8 cellular contexts compared by ENCODE assay signal in the genomic region with DNA sequence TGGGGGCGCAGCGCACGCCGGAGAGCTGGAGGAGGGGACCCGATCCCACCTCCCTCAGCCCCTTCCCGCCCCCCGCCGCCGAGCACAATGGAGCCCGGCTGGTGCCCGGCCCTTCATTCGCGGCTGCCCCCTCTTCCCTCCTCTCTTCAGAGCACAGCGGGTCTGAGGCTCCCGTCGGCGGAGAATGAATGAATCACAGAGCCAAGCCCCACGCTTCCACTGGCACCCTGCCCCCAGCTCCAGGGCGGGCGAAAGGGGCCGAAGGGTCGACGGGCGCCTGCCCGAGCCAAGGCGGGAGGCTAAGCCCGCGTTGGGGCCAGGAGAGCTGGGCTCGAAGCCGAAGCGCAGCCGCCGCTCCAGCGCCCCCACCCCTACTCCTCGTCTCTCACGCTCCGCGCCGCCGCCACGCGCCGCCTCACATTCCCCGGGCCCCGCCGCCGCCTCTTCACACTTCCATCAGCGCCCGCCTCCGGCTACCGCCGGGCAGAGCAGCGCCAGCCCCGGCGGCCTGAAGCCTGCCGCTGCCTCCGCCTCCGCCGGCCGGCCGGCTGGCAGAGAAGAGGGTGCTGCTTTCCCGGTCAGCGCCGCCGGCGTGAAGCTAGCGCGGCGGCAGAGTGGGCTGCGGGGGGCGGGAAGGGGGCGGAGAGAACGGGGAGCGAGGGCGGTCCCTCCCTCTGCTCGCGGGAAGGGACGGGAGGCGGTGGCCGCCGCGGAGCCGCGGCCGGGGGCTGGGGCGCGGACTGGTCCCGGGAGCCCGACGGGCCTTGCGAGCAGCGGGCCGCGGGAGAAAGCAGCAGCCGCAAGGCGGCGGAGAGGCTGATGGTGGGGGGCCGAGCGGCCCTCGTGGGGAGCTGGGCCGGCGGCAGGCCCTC. TPM values are rescaled to one million over a fixed set of nuclear protein-coding genes. Genes with fewer than 3 reads are reported as not detected.
DNase-seq lines count a peak whose midpoint lies in the region; ATAC-seq lines count a peak whose summit lies in the region.

A gene with protein sequence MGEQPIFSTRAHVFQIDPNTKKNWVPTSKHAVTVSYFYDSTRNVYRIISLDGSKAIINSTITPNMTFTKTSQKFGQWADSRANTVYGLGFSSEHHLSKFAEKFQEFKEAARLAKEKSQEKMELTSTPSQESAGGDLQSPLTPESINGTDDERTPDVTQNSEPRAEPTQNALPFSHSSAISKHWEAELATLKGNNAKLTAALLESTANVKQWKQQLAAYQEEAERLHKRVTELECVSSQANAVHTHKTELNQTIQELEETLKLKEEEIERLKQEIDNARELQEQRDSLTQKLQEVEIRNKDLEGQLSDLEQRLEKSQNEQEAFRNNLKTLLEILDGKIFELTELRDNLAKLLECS (minus strand): TSS at position 616 of the 872 bp plus-strand sequence. CDS start 1,360 bp downstream, outside the sequence.

- peak; percentile 61 for DNase-seq in GM19238 (ENCODE audit: insufficient read length, low spot score)
- DNase-seq in NCI-H82 treated with DMSO at 0.1 percent for 48 hours (lab: John Stamatoyannopoulos, UW; ENCODE audit: unreplicated experiment), result peak; percentile 24
- peak; percentile 73 for DNase-seq in activated CD8-positive, alpha-beta memory T cell treated with anti-CD3 and anti-CD28 coated beads, Interleukin-2, amount 10 ng/mL, durations not matched to agents 7 days and 5 days
- DNase-seq in effector memory CD8-positive, alpha-beta T cell, result peak; percentile 63 to 72 (median 69)
- DNase-seq in stimulated activated CD8-positive, alpha-beta memory T cell treated with anti-CD3 and anti-CD28 coated beads, Interleukin-15, amount 100 ng/mL, for 4 hours (ENCODE audit: low read depth in 2 of 2), result peak; percentile 51 to 74

- peak within 1 kb of the TSS; percentile 91 for H3K4me3 Mint-ChIP-seq in activated CD8-positive, alpha-beta memory T cell treated with anti-CD3 and anti-CD28 coated beads, Interleukin-2, amount 10 ng/mL, durations not matched to agents 7 days and 5 days
- H3K4me3 Mint-ChIP-seq in effector memory CD8-positive, alpha-beta T cell, result peak within 1 kb of the TSS; percentile 94

- H3K4me3 ChIP-seq in BLaER1 (peak within 1 kb of the TSS; percentile 89), mesodermal cell (ENCODE audit: extremely low read depth, insufficient read depth, low read length, poor library complexity, severe bottlenecking) (peak within 1 kb of the TSS; percentile 76)

- no peaks in the 10 kb centered on the region for H3K9me3 Mint-ChIP-seq in activated CD8-positive, alpha-beta memory T cell treated with anti-CD3 and anti-CD28 coated beads, Interleukin-2, amount 10 ng/mL, durations not matched to agents 7 days and 5 days (ENCODE audit: low read depth)
- H3K9me3 Mint-ChIP-seq in effector memory CD8-positive, alpha-beta T cell, result no peaks in the 10 kb centered on the region

- peak within 1 kb of the TSS; percentile 94 for H3K27ac Mint-ChIP-seq in activated CD8-positive, alpha-beta memory T cell treated with anti-CD3 and anti-CD28 coated beads, Interleukin-2, amount 10 ng/mL, durations not matched to agents 7 days and 5 days
- peak within 1 kb of the TSS; percentile 98 to 99 for H3K27ac Mint-ChIP-seq in effector memory CD8-positive, alpha-beta T cell

- H3K36me3 Mint-ChIP-seq in activated CD8-positive, alpha-beta memory T cell treated with anti-CD3 and anti-CD28 coated beads, Interleukin-2, amount 10 ng/mL, durations not matched to agents 7 days and 5 days, result peaks cover 1% of the 10 kb centered on the region
- peaks cover 18% of the 10 kb centered on the region for H3K36me3 Mint-ChIP-seq in effector memory CD8-positive, alpha-beta T cell (ENCODE audit: insufficient read depth)

- no peaks in the 10 kb centered on the region for H3K9me3 ChIP-seq in BLaER1
- no peaks in the 10 kb centered on the region for H3K9me3 ChIP-seq in mesodermal cell (ENCODE audit: control insufficient read depth, low read length)

- no peaks in the 10 kb centered on the region for H3K27me3 ChIP-seq in BLaER1

- H3K36me3 ChIP-seq in BLaER1 (no peaks in the 10 kb centered on the region), mesodermal cell (ENCODE audit: control insufficient read depth, insufficient read depth, low read length) (no peaks in the 10 kb centered on the region)

- H4K20me1 ChIP-seq in BLaER1, result peaks cover 22% of the 10 kb centered on the region

- ATAC-seq in HG03378 (IDR thresholded peaks at IDR 0.05; ENCODE audit: unreplicated experiment), result peak; percentile 28
- peak; percentile 78 for ATAC-seq in activated CD8-positive, alpha-beta memory T cell treated with anti-CD3 and anti-CD28 coated beads, Interleukin-2, amount 10 ng/mL, durations not matched to agents 7 days and 5 days
- ATAC-seq in effector memory CD8-positive, alpha-beta T cell (replicated peaks), result peak; percentile 69

- H3K4me1 Mint-ChIP-seq in activated CD8-positive, alpha-beta memory T cell treated with anti-CD3 and anti-CD28 coated beads, Interleukin-2, amount 10 ng/mL, durations not matched to agents 7 days and 5 days, result peaks cover 22% of the 10 kb centered on the region
- peaks cover 13 to 15% of the 10 kb centered on the region in 2 donors for H3K4me1 Mint-ChIP-seq in effector memory CD8-positive, alpha-beta T cell (ENCODE audit: low read depth in 2 of 2)

- 0% methylated on average over 56 to 60 of the region's 102 CpGs for WGBS in mesodermal cell (ENCODE audit: insufficient coverage in 2 of 2), 2 experiments

- H3K4me1 ChIP-seq in BLaER1 (peaks cover 58% of the 10 kb centered on the region), mesodermal cell (ENCODE audit: control insufficient read depth, insufficient read depth, low read length, poor library complexity, severe bottlenecking) (peaks cover 8% of the 10 kb centered on the region)

- CTCF ChIA-PET in activated CD8-positive, alpha-beta memory T cell treated with anti-CD3 and anti-CD28 coated beads, Interleukin-2, amount 10 ng/mL, durations not matched to agents 7 days and 5 days (lab: Charles Lee), result interaction anchor here (0.5 to 1.6 kb wide), 3 partner anchors 13 to 344 kb away, joined by 3 to 4 read pairs (median 4); no protein-coding TSS in a partner anchor

- H3K9ac ChIP-seq in BLaER1, result peak within 1 kb of the TSS; percentile 91

- H3K27ac ChIP-seq in BLaER1, result peak within 1 kb of the TSS; percentile 95
- peak within 1 kb of the TSS; percentile 94 for H3K27ac ChIP-seq in mesodermal cell (ENCODE audit: low read depth, low read length, severe bottlenecking)

- H3K27me3 Mint-ChIP-seq in activated CD8-positive, alpha-beta memory T cell treated with anti-CD3 and anti-CD28 coated beads, Interleukin-2, amount 10 ng/mL, durations not matched to agents 7 days and 5 days, result peaks cover 20% of the 10 kb centered on the region
- no peaks in the 10 kb centered on the region for H3K27me3 Mint-ChIP-seq in effector memory CD8-positive, alpha-beta T cell

- H3K4me2 ChIP-seq in BLaER1, result peak within 1 kb of the TSS; percentile 88

RNA-seq across cellular contexts. Expression of the gene that starts here (rescaled TPM):
- total RNA-seq in activated CD8-positive, alpha-beta memory T cell treated with anti-CD3 and anti-CD28 coated beads, Interleukin-2, amount 10 ng/mL, durations not matched to agents 7 days and 5 days, result 1 to 10 TPM; 2.5 to 5.2 TPM
- polyA plus RNA-seq in mesodermal cell (2013, experiment 1 of 2), result 15.8 TPM
- polyA plus RNA-seq in mesodermal cell (2013, experiment 2 of 2), result 15.3 TPM

Comparison
In these comparisons a context has a peak if more than half of its experiments do, and no peak if none do; other contexts are left out.
1. Peak in every context shown above with its lines: DNase-seq, ATAC-seq, H3K4me3 ChIP-seq and H3K27ac ChIP-seq.
2. ATAC-seq: peak in every context shown above with its lines; median percentile 78 in activated CD8-positive, alpha-beta memory T cell treated with anti-CD3 and anti-CD28 coated beads, Interleukin-2, amount 10 ng/mL, durations not matched to agents 7 days and 5 days; 69 in effector memory CD8-positive, alpha-beta T cell; 28 in HG03378.